Comparison of ENCODE assay signal across 16 cellular contexts in the genomic region with DNA sequence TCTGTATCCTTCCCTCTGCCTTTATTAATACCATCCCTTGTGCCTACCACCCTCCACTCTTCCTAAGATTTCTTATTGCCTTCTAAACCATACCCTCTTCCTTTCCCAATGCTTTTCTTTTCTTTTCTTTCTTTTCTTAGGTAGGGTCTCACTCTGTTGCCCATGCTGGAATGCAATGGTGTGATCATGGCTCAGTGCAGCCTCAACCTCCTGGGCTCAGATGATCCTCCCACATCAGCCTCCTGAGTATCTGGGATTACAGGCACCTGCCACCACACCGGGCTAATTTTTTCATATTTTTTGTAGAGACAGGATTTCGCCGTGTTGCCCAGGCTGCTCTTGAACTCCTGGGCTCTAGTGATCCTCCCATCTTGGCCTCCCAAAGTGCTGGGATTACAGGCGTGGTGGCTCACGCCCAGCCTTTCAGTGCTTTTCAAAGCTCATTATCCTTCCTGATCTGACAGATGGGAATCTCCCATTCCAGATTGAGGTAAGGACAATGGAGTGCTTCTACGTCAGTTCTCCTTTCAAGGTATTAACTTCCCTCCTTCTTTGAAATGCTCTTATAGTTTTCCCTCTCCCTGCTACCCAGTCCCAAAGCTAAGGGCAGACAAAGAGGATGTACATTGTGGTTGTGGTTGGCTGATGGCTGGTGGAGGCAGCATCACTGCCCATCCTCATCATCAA. TPM values are rescaled to one million over a fixed set of nuclear protein-coding genes. Genes with fewer than 3 reads are reported as not detected.
DNase-seq lines count a peak whose midpoint lies in the region; ATAC-seq and TF ChIP-seq lines count a peak whose summit lies in the region.
"Had no signal": no experiment of that assay in that cellular context is flagged by ENCODE, and none has a peak within 500 bp of the region (broad histone marks: within the 10 kb centered on the region; RNA-seq: fewer than 3 reads in every experiment).

No MANE protein-coding gene starts in this region.

- H3K4me1 ChIP-seq in fibroblast of lung (ENCODE audit: control insufficient read depth, extremely low read depth, insufficient read depth, low read length) = peaks cover 22% of the 10 kb centered on the region
- H3K4me1 ChIP-seq in transverse colon = peaks cover 0 to 29% (median 19%) of the 10 kb centered on the region in 4 donors
- H3K4me1 ChIP-seq: parathyroid adenoma had no signal

- peaks cover 92% of the 10 kb centered on the region for H3K79me2 ChIP-seq in fibroblast of lung (ENCODE audit: control insufficient read depth, insufficient read depth, low read length)

- no peak overlapping the region for H3K9ac ChIP-seq in fibroblast of lung (ENCODE audit: insufficient read depth, low read length)
- H3K9ac ChIP-seq: parathyroid adenoma had no signal

- in situ Hi-C loops in transverse colon (cut with MboI; ENCODE audit: low pct_ligation_motif_present in 1 of 4, low pct_unique_long_range_greater_than_20kb in 1 of 4, low sequenced_read_pairs in 3 of 4) = no loop called here

- H3K36me3 Mint-ChIP-seq in stimulated activated effector memory CD8-positive, alpha-beta T cell treated with anti-CD3 and anti-CD28 coated beads, Interleukin-12 subunit alpha, Interleukin-12 subunit beta, amount 100 ng/mL, for 72 hours = peaks cover 84% of the 10 kb centered on the region
- peaks cover 60% of the 10 kb centered on the region for H3K36me3 Mint-ChIP-seq in activated CD4-positive, alpha-beta T cell treated with anti-CD3 and anti-CD28 coated beads, Interleukin-2, amount 10 ng/mL, durations not matched to agents 7 days and 5 days (ENCODE audit: low read depth)

- peaks cover 21% of the 10 kb centered on the region for H3K36me3 ChIP-seq in fibroblast of lung (ENCODE audit: control insufficient read depth, insufficient read depth, low read length)
- H3K36me3 ChIP-seq in transverse colon = peaks cover 0 to 3% (median 2%) of the 10 kb centered on the region in 4 donors

- H2AFZ ChIP-seq in fibroblast of lung (ENCODE audit: low read length) = no peak overlapping the region
- H2AFZ ChIP-seq: parathyroid adenoma had no signal

- no peak overlapping the region for H3K4me3 Mint-ChIP-seq in stimulated activated effector memory CD8-positive, alpha-beta T cell treated with anti-CD3 and anti-CD28 coated beads, Interleukin-12 subunit alpha, Interleukin-12 subunit beta, amount 100 ng/mL, for 72 hours
- H3K4me3 Mint-ChIP-seq in activated CD4-positive, alpha-beta T cell treated with anti-CD3 and anti-CD28 coated beads, Interleukin-2, amount 10 ng/mL, durations not matched to agents 7 days and 5 days = no peak overlapping the region

- no peak overlapping the region for H3K4me2 ChIP-seq in fibroblast of lung (ENCODE audit: extremely low read depth, insufficient read depth, low read length)

- no peak for TF ChIP-seq POLR2A in transverse colon (IDR thresholded peaks at IDR 0.05)

- no peak overlapping the region for H3K4me3 ChIP-seq in fibroblast of lung (replicated peaks in 1 of 4; ENCODE audit: control extremely low read depth in 1 of 4, insufficient read depth in 1 of 4, low read depth in 3 of 4, low read length in 4 of 4)
- H3K4me3 ChIP-seq in transverse colon = no peak overlapping the region

- DNase-seq in LHCN-M2 (ENCODE audit: low read depth) = peak; percentile 5
- no peak for DNase-seq in fibroblast of lung (ENCODE audit: low read depth in 2 of 2)
- no peak for DNase-seq in stimulated activated effector memory CD8-positive, alpha-beta T cell treated with anti-CD3 and anti-CD28 coated beads, Interleukin-12 subunit alpha, Interleukin-12 subunit beta, amount 100 ng/mL, for 72 hours (ENCODE audit: low spot score in 2 of 2)
- DNase-seq in activated T-cell treated with anti-CD3 and anti-CD28 coated beads, Interleukin-2, amount 50 U/mL, for 48 hours = no peak
- DNase-seq in transverse colon = no peak
- no peak for DNase-seq in NCI-H345 (lab: John Stamatoyannopoulos, UW)
- DNase-seq in activated CD4-positive, alpha-beta T cell treated with anti-CD3 and anti-CD28 coated beads, Interleukin-2, amount 10 ng/mL, durations not matched to agents 7 days and 5 days = no peak
- DNase-seq: activated gamma-delta T cell; DMS53; hippocampal formation; KG1; NCI-H1417; NCI-H2171 treated with DMSO at 0.1 percent for 48 hours; stimulated activated CD4-positive, alpha-beta T cell treated with anti-CD3 and anti-CD28 coated beads, Interleukin-12 subunit alpha, Interleukin-12 subunit beta, amount 100 ng/mL, for 4 hours had no signal

- peaks cover 37% of the 10 kb centered on the region for H3K4me1 Mint-ChIP-seq in stimulated activated effector memory CD8-positive, alpha-beta T cell treated with anti-CD3 and anti-CD28 coated beads, Interleukin-12 subunit alpha, Interleukin-12 subunit beta, amount 100 ng/mL, for 72 hours
- H3K4me1 Mint-ChIP-seq in activated CD4-positive, alpha-beta T cell treated with anti-CD3 and anti-CD28 coated beads, Interleukin-2, amount 10 ng/mL, durations not matched to agents 7 days and 5 days = peaks cover 24% of the 10 kb centered on the region

- no peaks in the 10 kb centered on the region for H3K9me3 Mint-ChIP-seq in stimulated activated effector memory CD8-positive, alpha-beta T cell treated with anti-CD3 and anti-CD28 coated beads, Interleukin-12 subunit alpha, Interleukin-12 subunit beta, amount 100 ng/mL, for 72 hours
- H3K9me3 Mint-ChIP-seq in activated CD4-positive, alpha-beta T cell treated with anti-CD3 and anti-CD28 coated beads, Interleukin-2, amount 10 ng/mL, durations not matched to agents 7 days and 5 days = no peaks in the 10 kb centered on the region

- no peak for ATAC-seq in stimulated activated effector memory CD8-positive, alpha-beta T cell treated with anti-CD3 and anti-CD28 coated beads, Interleukin-12 subunit alpha, Interleukin-12 subunit beta, amount 100 ng/mL, for 72 hours

- CTCF ChIA-PET in activated CD4-positive, alpha-beta T cell treated with anti-CD3 and anti-CD28 coated beads, Interleukin-2, amount 10 ng/mL, durations not matched to agents 7 days and 5 days (lab: Charles Lee) = interaction anchor here (1.9 kb wide), 1 partner anchor 9 kb away, joined by 7 read pairs; no protein-coding TSS in a partner anchor

- peak overlapping the region; percentile 9 for H3K27ac Mint-ChIP-seq in stimulated activated effector memory CD8-positive, alpha-beta T cell treated with anti-CD3 and anti-CD28 coated beads, Interleukin-12 subunit alpha, Interleukin-12 subunit beta, amount 100 ng/mL, for 72 hours
- H3K27ac Mint-ChIP-seq in activated CD4-positive, alpha-beta T cell treated with anti-CD3 and anti-CD28 coated beads, Interleukin-2, amount 10 ng/mL, durations not matched to agents 7 days and 5 days = no peak overlapping the region

- H3K9me3 ChIP-seq in fibroblast of lung (ENCODE audit: control insufficient read depth, insufficient read depth, low read depth, low read length) = no peaks in the 10 kb centered on the region
- no peaks in the 10 kb centered on the region for H3K9me3 ChIP-seq in transverse colon

- TF ChIP-seq CTCF in VCaP (conservative IDR thresholded peaks at IDR 0.05) (no peak), fibroblast of lung (conservative IDR thresholded peaks at IDR 0.05 in 1 of 2, IDR thresholded peaks at IDR 0.05 in 1 of 2; ENCODE audit: low read depth in 1 of 2, low read length in 2 of 2) (no peak), transverse colon (IDR thresholded peaks at IDR 0.05) (no peak)

- H3K27ac ChIP-seq in VCaP (peak overlapping the region; percentile 17), fibroblast of lung (ENCODE audit: insufficient read depth, low read length) (peak overlapping the region; percentile 49), transverse colon (no peak overlapping the region)
- H3K27ac ChIP-seq: parathyroid adenoma had no signal

- H3K27me3 ChIP-seq in fibroblast of lung (ENCODE audit: control insufficient read depth, insufficient read depth, low read length) (no peaks in the 10 kb centered on the region), transverse colon (no peaks in the 10 kb centered on the region)

- no peak for TF ChIP-seq EP300 in transverse colon (IDR thresholded peaks at IDR 0.05; ENCODE audit: low read depth)

- H4K20me1 ChIP-seq in fibroblast of lung (ENCODE audit: control insufficient read depth, extremely low read depth, insufficient read depth, low read length) = peaks cover 19% of the 10 kb centered on the region

- POLR2A ChIA-PET in activated CD4-positive, alpha-beta T cell treated with anti-CD3 and anti-CD28 coated beads, Interleukin-2, amount 10 ng/mL, durations not matched to agents 7 days and 5 days (lab: Charles Lee) = no interaction called here

- no peaks in the 10 kb centered on the region for H3K27me3 Mint-ChIP-seq in activated CD4-positive, alpha-beta T cell treated with anti-CD3 and anti-CD28 coated beads, Interleukin-2, amount 10 ng/mL, durations not matched to agents 7 days and 5 days

- WGBS in transverse colon (ENCODE audit: low coverage in 1 of 2), 2 donors = 95 to 100% methylated on average over 2 to 6 of the region's 6 CpGs

- intact Hi-C loops in transverse colon (cut with DNase I; ENCODE audit: low total_unique reads) = no loop called here

RNA-seq across cellular contexts. Expression of a gene that starts 14.6 kb away (rescaled TPM):
- total RNA-seq in LHCN-M2 (2014; rRNA removed) = 3,230 and 3,804 TPM in 2 replicates
- 7,075 TPM for polyA plus RNA-seq in LHCN-M2 (2012)
- 1,250 and 2,754 TPM in 2 replicates for total RNA-seq in fibroblast of lung
- 4,872 and 6,648 TPM in 2 replicates for polyA plus RNA-seq in fibroblast of lung
- 3,157 and 3,880 TPM in 2 replicates for polyA plus RNA-seq in fibroblast of lung (2012)
- polyA minus RNA-seq in fibroblast of lung (ENCODE audit: low replicate concordance) = 1,485 and 1,743 TPM in 2 replicates
- 100 to 1,000 TPM; 487 to 718 (median 620) TPM for total RNA-seq in transverse colon
- total RNA-seq in activated CD4-positive, alpha-beta T cell treated with anti-CD3 and anti-CD28 coated beads, Interleukin-2, amount 10 ng/mL, durations not matched to agents 7 days and 5 days = 100 to 1,000 TPM; 438 to 488 TPM

Comparison
In these comparisons a context has a peak if more than half of its experiments do, and no peak if none do; other contexts are left out.
1. H3K27ac ChIP-seq: peak in VCaP (single experiment) and fibroblast of lung (single experiment); none in transverse colon (0 of 4).